ENCODE assay signal across 20 cellular contexts in the genomic region with DNA sequence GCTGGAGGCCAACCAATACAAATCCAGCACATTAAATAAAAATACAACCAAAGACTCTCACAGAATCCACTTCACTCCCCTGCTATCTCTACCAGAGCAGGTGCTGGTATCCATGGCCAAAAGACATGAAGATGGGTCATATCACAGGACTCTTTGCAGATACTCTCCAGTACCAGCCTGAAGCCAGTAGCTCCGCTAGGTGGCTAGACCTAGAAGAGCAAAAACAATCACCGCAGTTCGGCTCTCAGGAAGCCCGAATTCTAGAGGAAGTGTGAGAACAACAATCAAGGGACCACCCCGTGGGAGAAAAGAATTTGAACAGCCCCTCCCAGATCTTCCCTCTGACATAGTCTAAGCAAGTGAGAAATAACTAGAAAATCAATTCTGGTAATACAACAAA. TPM values are rescaled to one million over a fixed set of nuclear protein-coding genes. Genes with fewer than 3 reads are reported as not detected.
DNase-seq lines count a peak whose midpoint lies in the region; ATAC-seq and TF ChIP-seq lines count a peak whose summit lies in the region.
"Had no signal": no experiment of that assay in that cellular context is flagged by ENCODE, and none has a peak within 500 bp of the region (broad histone marks: within the 10 kb centered on the region; RNA-seq: fewer than 3 reads in every experiment).

No MANE protein-coding gene starts in this region.

- no TSS peak for BruUV-seq in HCT116 (replicated peaks; lab: Mats Ljungman, UMichigan)

- H3K4me1 ChIP-seq in GM23338 (ENCODE audit: insufficient read depth) (no peaks in the 10 kb centered on the region), HCT116 (ENCODE audit: control insufficient read depth in 1 of 2, insufficient read depth in 2 of 2, low read length in 2 of 2) (peaks cover 0 to 10% of the 10 kb centered on the region in 2 experiments; a peak in 1 of 4 replicates), endodermal cell (ENCODE audit: control insufficient read depth, insufficient read depth, low read length) (no peaks in the 10 kb centered on the region)
- H3K4me1 ChIP-seq: A549, BE2C had no signal

- RAD21 ChIA-PET in HCT116 (lab: Charles Lee; ENCODE audit: low non-redundant PET in 1 of 2, low total read pairs in 2 of 2, uncharacterized antibody in 2 of 2, unreplicated experiment in 2 of 2): no interaction called here

- H3K27ac ChIP-seq in GM23338 (ENCODE audit: low read depth) (no peak overlapping the region), HCT116 (ENCODE audit: low read depth, low read length) (no peak overlapping the region), endodermal cell (ENCODE audit: low read depth, low read length) (no peak overlapping the region)
- no peak overlapping the region for H3K27ac ChIP-seq in CD4-positive, alpha-beta T cell (ENCODE audit: low read depth, low read length)
- H3K27ac ChIP-seq: A549, C4-2B, GM23248, HL-60 had no signal

- no peaks in the 10 kb centered on the region for H3K79me2 ChIP-seq in GM23338 (replicated peaks; ENCODE audit: insufficient read depth)
- no peaks in the 10 kb centered on the region for H3K79me2 ChIP-seq in HCT116 (ENCODE audit: insufficient read depth, low read length)

- no peak for TF ChIP-seq POLR2A in HCT116 (IDR thresholded peaks at IDR 0.05; ENCODE audit: borderline replicate concordance, extremely low read depth, insufficient read depth, insufficient read length)

- POLR2A ChIA-PET in HCT116 (lab: Charles Lee): no interaction called here
- POLR2A ChIA-PET in CD4-positive, alpha-beta T cell (lab: Charles Lee): no interaction called here
- POLR2A ChIA-PET in activated CD4-positive, alpha-beta memory T cell treated with anti-CD3 and anti-CD28 coated beads for 36 hours (lab: Charles Lee): no interaction called here

- H2AFZ ChIP-seq in GM23338: no peak overlapping the region
- no peak overlapping the region for H2AFZ ChIP-seq in HCT116 (ENCODE audit: low read depth, low read length, poor library complexity, severe bottlenecking)
- H2AFZ ChIP-seq: GM23248 had no signal

- H3K9me2 ChIP-seq in GM23338 (ENCODE audit: insufficient read depth) (no peaks in the 10 kb centered on the region), HCT116 (ENCODE audit: insufficient read depth) (no peaks in the 10 kb centered on the region)

- H3K27me3 ChIP-seq in GM23338 (ENCODE audit: insufficient read depth): no peaks in the 10 kb centered on the region
- no peaks in the 10 kb centered on the region for H3K27me3 ChIP-seq in HCT116 (ENCODE audit: insufficient read depth, low read length)
- no peaks in the 10 kb centered on the region for H3K27me3 ChIP-seq in endodermal cell (ENCODE audit: control insufficient read depth, insufficient read depth, low read length, poor library complexity, severe bottlenecking)
- no peaks in the 10 kb centered on the region for H3K27me3 ChIP-seq in CD4-positive, alpha-beta T cell (ENCODE audit: control insufficient read depth, insufficient read depth, low read length)
- H3K27me3 ChIP-seq: BE2C had no signal

- H3K9me3 Mint-ChIP-seq in GM23338 (peaks cover 7% of the 10 kb centered on the region), endodermal cell (peaks cover 81% of the 10 kb centered on the region)
- no peaks in the 10 kb centered on the region for H3K9me3 Mint-ChIP-seq in CD4-positive, alpha-beta T cell
- H3K9me3 Mint-ChIP-seq in stimulated activated effector memory CD8-positive, alpha-beta T cell treated with anti-CD3 and anti-CD28 coated beads, Interleukin-12 subunit alpha, Interleukin-12 subunit beta, amount 100 ng/mL, for 72 hours: no peaks in the 10 kb centered on the region
- peaks cover 4% of the 10 kb centered on the region for H3K9me3 Mint-ChIP-seq in activated CD4-positive, alpha-beta memory T cell treated with anti-CD3 and anti-CD28 coated beads for 36 hours
- H3K9me3 Mint-ChIP-seq: CD8-positive, alpha-beta T cell had no signal

- DNase-seq in GM23338 (ENCODE audit: low spot score): peak; percentile 27
- no peak for DNase-seq in HCT116 (ENCODE audit: low read depth, low spot score)
- peak; percentile 38 to 64 for DNase-seq in SHP77 (lab: John Stamatoyannopoulos, UW)
- DNase-seq in endodermal cell: peak; percentile 65
- DNase-seq in CD4-positive, alpha-beta T cell: no peak
- DNase-seq in stimulated activated effector memory CD8-positive, alpha-beta T cell treated with anti-CD3 and anti-CD28 coated beads, Interleukin-12 subunit alpha, Interleukin-12 subunit beta, amount 100 ng/mL, for 72 hours (ENCODE audit: low spot score in 2 of 2): no peak
- DNase-seq in activated CD4-positive, alpha-beta memory T cell treated with anti-CD3 and anti-CD28 coated beads for 36 hours: no peak
- DNase-seq in NAMALWA (ENCODE audit: low spot score): no peak
- DNase-seq: BE2C; CD8-positive, alpha-beta T cell; COR-L47; DMS79 treated with DMSO at 0.1 percent for 48 hours; GF-D8; GM23248; H7; IMR-90; KG1 had no signal

- H3K27ac Mint-ChIP-seq in GM23338: no peak overlapping the region; the same call in 1 of the 2 replicates
- H3K27ac Mint-ChIP-seq in endodermal cell: peak overlapping the region; percentile 93
- H3K27ac Mint-ChIP-seq in CD4-positive, alpha-beta T cell: no peak overlapping the region
- H3K27ac Mint-ChIP-seq in stimulated activated effector memory CD8-positive, alpha-beta T cell treated with anti-CD3 and anti-CD28 coated beads, Interleukin-12 subunit alpha, Interleukin-12 subunit beta, amount 100 ng/mL, for 72 hours: no peak overlapping the region
- no peak overlapping the region for H3K27ac Mint-ChIP-seq in activated CD4-positive, alpha-beta memory T cell treated with anti-CD3 and anti-CD28 coated beads for 36 hours
- H3K27ac Mint-ChIP-seq: CD8-positive, alpha-beta T cell had no signal

- H3K4me3 ChIP-seq in GM23338 (no peak overlapping the region), HCT116 (replicated peaks in 1 of 2; ENCODE audit: low read depth in 1 of 2, low read length in 2 of 2) (no peak overlapping the region), endodermal cell (ENCODE audit: low read length) (peak overlapping the region; percentile 12)
- H3K4me3 ChIP-seq: A549, GM23248 had no signal

- H3K36me3 Mint-ChIP-seq in GM23338 (ENCODE audit: low read depth) (no peaks in the 10 kb centered on the region), endodermal cell (ENCODE audit: low read depth) (peaks cover 8% of the 10 kb centered on the region)
- no peaks in the 10 kb centered on the region for H3K36me3 Mint-ChIP-seq in CD4-positive, alpha-beta T cell (ENCODE audit: low read depth)
- no peaks in the 10 kb centered on the region for H3K36me3 Mint-ChIP-seq in stimulated activated effector memory CD8-positive, alpha-beta T cell treated with anti-CD3 and anti-CD28 coated beads, Interleukin-12 subunit alpha, Interleukin-12 subunit beta, amount 100 ng/mL, for 72 hours
- no peaks in the 10 kb centered on the region for H3K36me3 Mint-ChIP-seq in activated CD4-positive, alpha-beta memory T cell treated with anti-CD3 and anti-CD28 coated beads for 36 hours
- H3K36me3 Mint-ChIP-seq: CD8-positive, alpha-beta T cell had no signal

- H3K4me1 Mint-ChIP-seq in GM23338 (peaks cover 5% of the 10 kb centered on the region; the same call in 1 of the 3 replicates), endodermal cell (peaks cover 12% of the 10 kb centered on the region)
- no peaks in the 10 kb centered on the region for H3K4me1 Mint-ChIP-seq in CD4-positive, alpha-beta T cell (ENCODE audit: low read depth)
- H3K4me1 Mint-ChIP-seq in stimulated activated effector memory CD8-positive, alpha-beta T cell treated with anti-CD3 and anti-CD28 coated beads, Interleukin-12 subunit alpha, Interleukin-12 subunit beta, amount 100 ng/mL, for 72 hours: no peaks in the 10 kb centered on the region
- H3K4me1 Mint-ChIP-seq in activated CD4-positive, alpha-beta memory T cell treated with anti-CD3 and anti-CD28 coated beads for 36 hours (ENCODE audit: low read depth): no peaks in the 10 kb centered on the region

- no peak for TF ChIP-seq RAD21 in HCT116 (IDR thresholded peaks at IDR 0.05; ENCODE audit: low read depth)

- CTCF ChIA-PET in HCT116 (lab: Charles Lee): no interaction called here
- CTCF ChIA-PET in CD4-positive, alpha-beta T cell (lab: Charles Lee): no interaction called here
- CTCF ChIA-PET in activated CD4-positive, alpha-beta memory T cell treated with anti-CD3 and anti-CD28 coated beads for 36 hours (lab: Charles Lee): no interaction called here

- H3K4me2 ChIP-seq in GM23338: no peak overlapping the region
- H3K4me2 ChIP-seq in HCT116 (ENCODE audit: low read length): peak overlapping the region; percentile 17; the same call in 1 of the 2 replicates
- H3K4me2 ChIP-seq: A549 had no signal

- no peaks in the 10 kb centered on the region for H3K9me3 ChIP-seq in HCT116 (ENCODE audit: control insufficient read depth in 1 of 2, insufficient read depth in 1 of 2, low read depth in 1 of 2, low read length in 2 of 2)
- peaks cover 17% of the 10 kb centered on the region for H3K9me3 ChIP-seq in endodermal cell (ENCODE audit: control insufficient read depth, low read length)
- no peaks in the 10 kb centered on the region for H3K9me3 ChIP-seq in CD4-positive, alpha-beta T cell (ENCODE audit: control insufficient read depth, low read length)
- H3K9me3 ChIP-seq: A549, BE2C had no signal

- no peaks in the 10 kb centered on the region for H3F3A ChIP-seq in GM23338 (replicated peaks; ENCODE audit: low read depth)

- no peaks in the 10 kb centered on the region for H4K20me1 ChIP-seq in GM23338 (replicated peaks; ENCODE audit: insufficient read depth)
- no peaks in the 10 kb centered on the region for H4K20me1 ChIP-seq in HCT116 (ENCODE audit: insufficient read depth)

- TF ChIP-seq CTCF in GM23338 (conservative IDR thresholded peaks at IDR 0.05; ENCODE audit: low read depth in 2 of 2) (no peak), HCT116 (IDR thresholded peaks at IDR 0.05 in 2 of 3, conservative IDR thresholded peaks at IDR 0.05 in 1 of 3; ENCODE audit: borderline replicate concordance in 1 of 3, insufficient read depth in 1 of 3, low read depth in 2 of 3, low read length in 2 of 3) (no peak), endodermal cell (conservative IDR thresholded peaks at IDR 0.05) (peak; percentile 49)
- TF ChIP-seq CTCF in CD4-positive, alpha-beta T cell (IDR thresholded peaks at IDR 0.05): no peak

- no peak overlapping the region for H3K4me3 Mint-ChIP-seq in GM23338
- peak overlapping the region; percentile 11 for H3K4me3 Mint-ChIP-seq in endodermal cell
- H3K4me3 Mint-ChIP-seq in CD4-positive, alpha-beta T cell: no peak overlapping the region
- no peak overlapping the region for H3K4me3 Mint-ChIP-seq in stimulated activated effector memory CD8-positive, alpha-beta T cell treated with anti-CD3 and anti-CD28 coated beads, Interleukin-12 subunit alpha, Interleukin-12 subunit beta, amount 100 ng/mL, for 72 hours
- H3K4me3 Mint-ChIP-seq in activated CD4-positive, alpha-beta memory T cell treated with anti-CD3 and anti-CD28 coated beads for 36 hours: no peak overlapping the region
- H3K4me3 Mint-ChIP-seq: CD8-positive, alpha-beta T cell had no signal

- no peaks in the 10 kb centered on the region for H3K36me3 ChIP-seq in GM23338 (ENCODE audit: insufficient read depth)
- H3K36me3 ChIP-seq in HCT116 (ENCODE audit: control insufficient read depth in 1 of 2, insufficient read depth in 2 of 2, low read length in 2 of 2): no peaks in the 10 kb centered on the region
- H3K36me3 ChIP-seq in endodermal cell (ENCODE audit: control insufficient read depth, insufficient read depth, low read length): no peaks in the 10 kb centered on the region
- H3K36me3 ChIP-seq: BE2C had no signal

- H3K27me3 Mint-ChIP-seq in GM23338 (ENCODE audit: insufficient read depth, low read depth, poor library complexity) (no peaks in the 10 kb centered on the region), endodermal cell (ENCODE audit: insufficient read depth) (no peaks in the 10 kb centered on the region)
- no peaks in the 10 kb centered on the region for H3K27me3 Mint-ChIP-seq in CD4-positive, alpha-beta T cell
- H3K27me3 Mint-ChIP-seq in activated CD4-positive, alpha-beta memory T cell treated with anti-CD3 and anti-CD28 coated beads for 36 hours: peaks cover 5% of the 10 kb centered on the region

- ATAC-seq in GM23338 (no peak), HCT116 (no peak)
- no peak for ATAC-seq in CD4-positive, alpha-beta T cell (ENCODE audit: poor library complexity)
- ATAC-seq in stimulated activated effector memory CD8-positive, alpha-beta T cell treated with anti-CD3 and anti-CD28 coated beads, Interleukin-12 subunit alpha, Interleukin-12 subunit beta, amount 100 ng/mL, for 72 hours: no peak
- ATAC-seq: CD8-positive, alpha-beta T cell had no signal

- 84% methylated on average over 4 of the region's 5 CpGs; no CpG with 5 or more reads in 1 of the 2 experiments for WGBS in endodermal cell (ENCODE audit: insufficient coverage in 1 of 2, insufficient read length in 1 of 2), 2 experiments

- intact Hi-C loops in HCT116 (cut with micrococcal nuclease): no loop called here
- intact Hi-C loops in CD4-positive, alpha-beta T cell (cut with DNase I, micrococcal nuclease): no loop called here
- intact Hi-C loops in activated CD4-positive, alpha-beta memory T cell treated with anti-CD3 and anti-CD28 coated beads for 36 hours (cut with micrococcal nuclease): no loop called here

- H3K9ac ChIP-seq in HCT116 (ENCODE audit: low read length) (no peak overlapping the region), endodermal cell (ENCODE audit: extremely low read depth, low read length, poor library complexity, severe bottlenecking) (no peak overlapping the region)
- H3K9ac ChIP-seq: GM23248 had no signal

RNA-seq across cellular contexts. Expression of gene CLIC2, which starts 20.2 kb away (rescaled TPM):
- total RNA-seq in GM23338 (2014; rRNA removed; shearing (Covaris generic)): 0.56 and 0.85 TPM in 2 replicates
- 0.61 TPM in 2 replicates for polyA plus RNA-seq in GM23338 (2016; fragmentation: Nextera tagmentation; extraction: Ambion mirVana)
- total RNA-seq in HCT116 (2021; ENCODE audit: unreplicated experiment): 0.89 TPM
- polyA plus RNA-seq in HCT116 (2012): 0.07 TPM in 2 replicates
- total RNA-seq in endodermal cell: 1 to 10 TPM in 1 of 2 donors, under 1 TPM in 1; 0.64 to 1.0 TPM
- 0.18 TPM for polyA plus RNA-seq in endodermal cell (2013, experiment 1 of 2)
- polyA plus RNA-seq in endodermal cell (2013, experiment 2 of 2): 0.46 TPM
- total RNA-seq in CD4-positive, alpha-beta T cell: 1 to 10 TPM in 1 of 2 experiments, under 1 TPM in 1; 0.89 to 1.7 TPM
- total RNA-seq in activated CD4-positive, alpha-beta memory T cell treated with anti-CD3 and anti-CD28 coated beads for 36 hours: 1 to 10 TPM in 1 of 2 experiments, under 1 TPM in 1; 0.40 to 1.1 TPM
- total RNA-seq: CD8-positive, alpha-beta T cell had no signal

RNA-seq across cellular contexts. Expression of gene RAB39B, which starts 50.0 kb away (rescaled TPM):
- total RNA-seq in GM23338 (2014; rRNA removed; shearing (Covaris generic)): 11.1 and 11.3 TPM in 2 replicates
- 6.2 and 6.8 TPM in 2 replicates for polyA plus RNA-seq in GM23338 (2016; fragmentation: Nextera tagmentation; extraction: Ambion mirVana)
- 0.10 TPM for total RNA-seq in HCT116 (2021; ENCODE audit: unreplicated experiment)
- polyA plus RNA-seq in HCT116 (2012): 0.01 TPM in 1 of 2 replicates, not detected in the other
- 1 to 10 TPM; 3.7 to 5.1 TPM for total RNA-seq in endodermal cell
- 7.2 TPM for polyA plus RNA-seq in endodermal cell (2013, experiment 1 of 2)
- 5.1 TPM for polyA plus RNA-seq in endodermal cell (2013, experiment 2 of 2)
- total RNA-seq in CD4-positive, alpha-beta T cell: 1 to 10 TPM; 5.6 to 5.7 TPM
- 10 to 100 TPM; 13.6 to 15.3 TPM for total RNA-seq in activated CD4-positive, alpha-beta memory T cell treated with anti-CD3 and anti-CD28 coated beads for 36 hours

Comparison
In these comparisons a context has a peak if more than half of its experiments do, and no peak if none do; other contexts are left out.
1. DNase-seq: peak in GM23338 (single experiment), SHP77 (2 of 2) and endodermal cell (single experiment); none in HCT116 (single experiment), CD4-positive, alpha-beta T cell (0 of 10), stimulated activated effector memory CD8-positive, alpha-beta T cell treated with anti-CD3 and anti-CD28 coated beads, Interleukin-12 subunit alpha, Interleukin-12 subunit beta, amount 100 ng/mL, for 72 hours (0 of 2), activated CD4-positive, alpha-beta memory T cell treated with anti-CD3 and anti-CD28 coated beads for 36 hours (single experiment) and NAMALWA (single experiment).